15 cellular contexts compared by ENCODE assay signal in the genomic region with DNA sequence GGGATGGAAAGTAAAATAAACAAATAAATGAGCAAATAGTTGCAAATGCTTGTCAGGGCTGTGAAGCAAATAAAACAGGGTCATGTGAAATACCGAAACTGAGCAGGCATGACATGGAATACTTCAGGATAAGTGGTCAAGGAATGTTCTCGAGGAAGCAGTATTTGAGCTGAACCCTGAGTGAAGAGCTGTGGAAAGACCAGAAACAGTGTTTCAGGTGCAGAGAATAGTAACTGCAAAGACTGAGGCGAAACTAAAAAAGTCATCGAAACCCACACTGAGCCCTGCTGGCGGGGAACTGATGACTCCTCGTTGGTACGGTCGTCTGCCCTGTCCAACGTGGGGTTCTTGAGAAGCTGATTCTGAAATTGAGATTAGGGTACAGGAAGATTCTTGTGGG.
"Had no signal": no experiment of that assay in that cellular context is flagged by ENCODE, and none has a peak within 500 bp of the region (broad histone marks: within the 10 kb centered on the region; RNA-seq: fewer than 3 reads in every experiment).

No MANE protein-coding gene starts in this region.

- H2AFZ ChIP-seq: neural progenitor cell had no signal

- H3K27me3 ChIP-seq: dorsolateral prefrontal cortex, neural progenitor cell, ovary, spleen, stomach, testis had no signal

- H3K9ac ChIP-seq: neural progenitor cell had no signal

- H3K4me3 ChIP-seq: dorsolateral prefrontal cortex, lung, neural progenitor cell, ovary, spleen, stomach, testis had no signal

- H3K4me1 ChIP-seq: neural progenitor cell, spleen, testis had no signal

- H3K27ac ChIP-seq: dorsolateral prefrontal cortex, neural progenitor cell, ovary, spleen, testis had no signal

- FAIRE-seq: kidney, urothelium cell line had no signal

- H3K36me3 ChIP-seq: neural progenitor cell, ovary, spleen, stomach had no signal

- H3K9me3 ChIP-seq: ovary, spleen, stomach, testis had no signal

- H3K4me2 ChIP-seq: neural progenitor cell had no signal

- DNase-seq: activated CD4-positive, alpha-beta T cell treated with anti-CD3 and anti-CD28 coated beads for 1 hour; activated CD4-positive, alpha-beta T cell treated with anti-CD3 and anti-CD28 coated beads, Interleukin-2, amount 50 U/mL, for 4 hours; activated naive CD4-positive, alpha-beta T cell treated with anti-CD3 and anti-CD28 coated beads for 36 hours; activated T-cell treated with anti-CD3 and anti-CD28 coated beads for 4 hours; dorsolateral prefrontal cortex; hippocampal formation; kidney; ovary; spleen; stomach; T-helper 9 cell; testis had no signal
